In genomic region chr2:74239346-74239745, GRCh38 we compare ENCODE assay signal across 28 cellular contexts.
"Had no signal": no experiment of that assay in that cellular context is flagged by ENCODE, and none has a peak within 500 bp of the region (broad histone marks: within the 10 kb centered on the region; RNA-seq: fewer than 3 reads in every experiment).

No MANE protein-coding gene starts in this region.

- H3K4me3 ChIP-seq: pancreas, psoas muscle, right lobe of liver, skin epidermis, smooth muscle cell, stomach, thoracic aorta, thyroid gland, tibial nerve, upper lobe of left lung, vagina had no signal

- H3K9me3 ChIP-seq: neutrophil, pancreas, psoas muscle, right lobe of liver, stomach, thoracic aorta, thyroid gland, tibial nerve, upper lobe of left lung, vagina had no signal

- H3K9me3 Mint-ChIP-seq: naive thymus-derived CD8-positive, alpha-beta T cell; natural killer cell treated with Interleukin-12 subunit alpha and Interleukin-12 subunit beta and Interleukin-15 and Interleukin-18, amount 100 ng/mL, for 72 hours; nephron progenitor cell; neural crest cell; stimulated activated effector memory CD8-positive, alpha-beta T cell treated with anti-CD3 and anti-CD28 coated beads, Interleukin-12 subunit alpha, Interleukin-12 subunit beta, amount 100 ng/mL, for 72 hours; stimulated activated naive B cell treated with anti-CD40 and anti-IgM and Interleukin-4, amounts not matched to agents 10 μg/mL and 1 μg/mL and 100 μg/mL, for 72 hours; stimulated activated naive CD8-positive, alpha-beta T cell treated with anti-CD3 and anti-CD28 coated beads, Interleukin-15, Interleukin-2, amounts not matched to agents 100 ng/mL and 50 ng/mL, for 24 hours had no signal

- H3K27ac ChIP-seq: neutrophil, pancreas, psoas muscle, right lobe of liver, skin epidermis, stomach, thyroid gland, tibial nerve, upper lobe of left lung, vagina had no signal

- H3K36me3 ChIP-seq: neutrophil, pancreas, right lobe of liver, thoracic aorta, vagina had no signal

- DNase-seq: naive thymus-derived CD8-positive, alpha-beta T cell; nephron progenitor cell; nucleus accumbens; pancreas; right cardiac atrium; right lobe of liver; stimulated activated CD4-positive, alpha-beta T cell treated with anti-CD3 and anti-CD28 coated beads, Interleukin-15, amount 100 ng/mL, for 24 hours; stimulated activated CD4-positive, alpha-beta T cell treated with anti-CD3 and anti-CD28 coated beads, Interleukin-2, amount 100 ng/mL, for 24 hours; stimulated activated CD4-positive, alpha-beta T cell treated with anti-CD3 and anti-CD28 coated beads, Interleukin-2, amount 100 ng/mL, for 48 hours; stimulated activated CD4-positive, alpha-beta T cell treated with anti-CD3 and anti-CD28 coated beads, Interleukin-4, amount 100 ng/mL, for 24 hours; stimulated activated naive B cell treated with anti-CD40 and anti-IgM and Interleukin-4, amounts not matched to agents 10 μg/mL and 1 μg/mL and 100 μg/mL, for 72 hours; stimulated activated naive CD4-positive, alpha-beta T cell treated with Interleukin-2 at 50 U/mL for 16 hours; stomach; thyroid gland; trophoblast cell; upper lobe of left lung had no signal

- H3K4me1 Mint-ChIP-seq: naive thymus-derived CD8-positive, alpha-beta T cell; nephron progenitor cell; neural crest cell; stimulated activated effector memory CD8-positive, alpha-beta T cell treated with anti-CD3 and anti-CD28 coated beads, Interleukin-12 subunit alpha, Interleukin-12 subunit beta, amount 100 ng/mL, for 72 hours had no signal

- H3K27me3 ChIP-seq: neutrophil, pancreas, right lobe of liver, stomach, thyroid gland, tibial nerve, upper lobe of left lung, vagina had no signal

- H3K27ac Mint-ChIP-seq: naive thymus-derived CD8-positive, alpha-beta T cell; natural killer cell treated with Interleukin-12 subunit alpha and Interleukin-12 subunit beta and Interleukin-15 and Interleukin-18, amount 100 ng/mL, for 72 hours; nephron progenitor cell; progenitor cell of endocrine pancreas; stimulated activated effector memory CD8-positive, alpha-beta T cell treated with anti-CD3 and anti-CD28 coated beads, Interleukin-12 subunit alpha, Interleukin-12 subunit beta, amount 100 ng/mL, for 72 hours; stimulated activated naive B cell treated with anti-CD40 and anti-IgM and Interleukin-4, amounts not matched to agents 10 μg/mL and 1 μg/mL and 100 μg/mL, for 72 hours; stimulated activated naive CD8-positive, alpha-beta T cell treated with anti-CD3 and anti-CD28 coated beads, Interleukin-15, Interleukin-2, amounts not matched to agents 100 ng/mL and 50 ng/mL, for 24 hours had no signal

- H3K36me3 Mint-ChIP-seq: natural killer cell treated with Interleukin-12 subunit alpha and Interleukin-12 subunit beta and Interleukin-15 and Interleukin-18, amount 100 ng/mL, for 72 hours; stimulated activated effector memory CD8-positive, alpha-beta T cell treated with anti-CD3 and anti-CD28 coated beads, Interleukin-12 subunit alpha, Interleukin-12 subunit beta, amount 100 ng/mL, for 72 hours had no signal

- H3K4me3 Mint-ChIP-seq: naive thymus-derived CD8-positive, alpha-beta T cell; natural killer cell treated with Interleukin-12 subunit alpha and Interleukin-12 subunit beta and Interleukin-15 and Interleukin-18, amount 100 ng/mL, for 72 hours; nephron progenitor cell; neural crest cell; stimulated activated effector memory CD8-positive, alpha-beta T cell treated with anti-CD3 and anti-CD28 coated beads, Interleukin-12 subunit alpha, Interleukin-12 subunit beta, amount 100 ng/mL, for 72 hours; stimulated activated naive B cell treated with anti-CD40 and anti-IgM and Interleukin-4, amounts not matched to agents 10 μg/mL and 1 μg/mL and 100 μg/mL, for 72 hours; stimulated activated naive CD8-positive, alpha-beta T cell treated with anti-CD3 and anti-CD28 coated beads, Interleukin-15, Interleukin-2, amounts not matched to agents 100 ng/mL and 50 ng/mL, for 24 hours had no signal

- H3K27me3 Mint-ChIP-seq: natural killer cell treated with Interleukin-12 subunit alpha and Interleukin-12 subunit beta and Interleukin-15 and Interleukin-18, amount 100 ng/mL, for 72 hours; progenitor cell of endocrine pancreas; stimulated activated naive B cell treated with anti-CD40 and anti-IgM and Interleukin-4, amounts not matched to agents 10 μg/mL and 1 μg/mL and 100 μg/mL, for 72 hours; stimulated activated naive CD8-positive, alpha-beta T cell treated with anti-CD3 and anti-CD28 coated beads, Interleukin-15, Interleukin-2, amounts not matched to agents 100 ng/mL and 50 ng/mL, for 24 hours had no signal

- H3K4me1 ChIP-seq: pancreas, psoas muscle, right lobe of liver, stomach, thyroid gland, tibial nerve, upper lobe of left lung, vagina had no signal
